In the genomic region with DNA sequence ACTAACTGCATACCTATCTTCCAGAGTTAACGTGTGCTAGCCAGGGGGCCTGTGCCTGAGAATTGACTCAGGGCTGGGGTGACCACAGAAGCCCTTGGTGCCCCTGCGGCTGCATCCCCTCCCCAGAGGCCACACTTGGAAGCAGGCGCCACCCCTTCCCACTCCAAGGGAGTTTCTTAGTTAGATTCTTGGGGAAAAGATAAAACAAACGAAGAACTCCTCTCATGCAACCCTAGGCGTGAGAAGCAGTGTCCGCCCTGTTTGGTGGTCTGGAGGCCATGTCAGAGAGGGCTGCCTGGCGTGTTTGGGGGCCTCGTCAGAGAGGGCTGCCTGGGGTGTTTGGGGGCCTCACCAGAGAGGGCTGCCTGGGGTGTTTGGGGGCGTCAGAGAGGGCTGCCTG, we compare ENCODE assay signal across 28 cellular contexts. TPM values are rescaled to one million over a fixed set of nuclear protein-coding genes. Genes with fewer than 3 reads are reported as not detected.
"Had no signal": no experiment of that assay in that cellular context is flagged by ENCODE, and none has a peak within 500 bp of the region (broad histone marks: within the 10 kb centered on the region; RNA-seq: fewer than 3 reads in every experiment).

No MANE protein-coding gene starts in this region.

- H3K9me3 Mint-ChIP-seq: activated T-helper 2 cell treated with anti-CD3 and anti-CD28 coated beads, Interferon-gamma antibody, Interleukin-2, Interleukin-4, amounts not matched to agents 10 μg/mL and 5 μg/mL and 100 μg/mL, durations not matched to agents 14 hours and 24 hours and 36 hours; central memory CD8-positive, alpha-beta T cell; memory B cell; stimulated activated memory B cell treated with anti-CD40 and anti-IgM and Interleukin-4, amounts not matched to agents 10 μg/mL and 1 μg/mL and 100 μg/mL, for 72 hours had no signal

- H3K36me3 Mint-ChIP-seq: activated naive CD8-positive, alpha-beta T cell had no signal

- DNase-seq: activated CD4-positive, alpha-beta T cell treated with anti-CD3 and anti-CD28 coated beads for 4 hours; activated CD4-positive, alpha-beta T cell treated with anti-CD3 and anti-CD28 coated beads, Interleukin-2, amount 50 U/mL, for 48 hours; activated CD4-positive, CD25-positive, alpha-beta regulatory T cell; activated CD8-positive, alpha-beta memory T cell treated with anti-CD3 and anti-CD28 coated beads, Interleukin-2, amount 50 U/mL, for 48 hours; activated naive CD4-positive, alpha-beta T cell; activated T-cell treated with anti-CD3 and anti-CD28 coated beads, Interleukin-2, amount 50 U/mL, for 4 hours; colonic mucosa; esophagus squamous epithelium; gastrocnemius medialis; hypothalamus; left cardiac atrium; mucosa of descending colon; pancreas; psoas muscle; stimulated activated CD4-positive, alpha-beta T cell treated with anti-CD3 and anti-CD28 coated beads, Interleukin-2, amount 100 ng/mL, for 24 hours; stomach; T-helper 17 cell; trophoblast cell had no signal

- ATAC-seq: activated T-cell treated with anti-CD3 and anti-CD28 coated beads, Interleukin-2, amount 50 U/mL, for 4 hours; gastrocnemius medialis; left cardiac atrium; mucosa of descending colon; pancreas; psoas muscle; right cardiac atrium; stimulated activated memory B cell treated with anti-CD40 and anti-IgM and Interleukin-4, amounts not matched to agents 10 μg/mL and 1 μg/mL and 100 μg/mL, for 72 hours; T-helper 17 cell had no signal

- H3K27ac Mint-ChIP-seq: activated naive CD8-positive, alpha-beta T cell; activated T-helper 2 cell treated with anti-CD3 and anti-CD28 coated beads, Interferon-gamma antibody, Interleukin-2, Interleukin-4, amounts not matched to agents 10 μg/mL and 5 μg/mL and 100 μg/mL, durations not matched to agents 14 hours and 24 hours and 36 hours; memory B cell; stimulated activated memory B cell treated with anti-CD40 and anti-IgM and Interleukin-4, amounts not matched to agents 10 μg/mL and 1 μg/mL and 100 μg/mL, for 72 hours; T-helper 17 cell had no signal

- H3K27me3 ChIP-seq: adrenal gland, ascending aorta, colonic mucosa, esophagus squamous epithelium, gastrocnemius medialis, pancreas, stomach, vagina had no signal

- H3K4me3 Mint-ChIP-seq: activated naive CD8-positive, alpha-beta T cell; activated T-cell treated with anti-CD3 and anti-CD28 coated beads, Interleukin-2, amount 50 U/mL, for 4 hours; central memory CD8-positive, alpha-beta T cell; memory B cell; stimulated activated memory B cell treated with anti-CD40 and anti-IgM and Interleukin-4, amounts not matched to agents 10 μg/mL and 1 μg/mL and 100 μg/mL, for 72 hours; T-helper 17 cell had no signal

- H3K4me3 ChIP-seq: adrenal gland, ascending aorta, colonic mucosa, gastrocnemius medialis, mucosa of descending colon, pancreas, psoas muscle, stomach, vagina had no signal

- H3K27me3 Mint-ChIP-seq: central memory CD8-positive, alpha-beta T cell had no signal

- H3K4me1 ChIP-seq: colonic mucosa, pancreas had no signal

- H3K9me3 ChIP-seq: adrenal gland, ascending aorta, colonic mucosa, esophagus squamous epithelium, gastrocnemius medialis, mucosa of descending colon, pancreas, psoas muscle, stomach, vagina had no signal

- H3K27ac ChIP-seq: adrenal gland, ascending aorta, colonic mucosa, gastrocnemius medialis, pancreas, psoas muscle, stomach had no signal

- H3K36me3 ChIP-seq: adrenal gland, ascending aorta, colonic mucosa, gastrocnemius medialis, pancreas, vagina had no signal

RNA-seq across cellular contexts. Expression of a gene that starts 50.3 kb away (rescaled TPM):
- total RNA-seq: activated CD8-positive, alpha-beta memory T cell treated with anti-CD3 and anti-CD28 coated beads for 36 hours; activated T-helper 2 cell treated with anti-CD3 and anti-CD28 coated beads, Interferon-gamma antibody, Interleukin-2, Interleukin-4, amounts not matched to agents 10 μg/mL and 5 μg/mL and 100 μg/mL, durations not matched to agents 14 hours and 24 hours and 36 hours; stomach; T-helper 17 cell; vagina had no signal
